7 cellular contexts compared by ENCODE assay signal in the genomic region with DNA sequence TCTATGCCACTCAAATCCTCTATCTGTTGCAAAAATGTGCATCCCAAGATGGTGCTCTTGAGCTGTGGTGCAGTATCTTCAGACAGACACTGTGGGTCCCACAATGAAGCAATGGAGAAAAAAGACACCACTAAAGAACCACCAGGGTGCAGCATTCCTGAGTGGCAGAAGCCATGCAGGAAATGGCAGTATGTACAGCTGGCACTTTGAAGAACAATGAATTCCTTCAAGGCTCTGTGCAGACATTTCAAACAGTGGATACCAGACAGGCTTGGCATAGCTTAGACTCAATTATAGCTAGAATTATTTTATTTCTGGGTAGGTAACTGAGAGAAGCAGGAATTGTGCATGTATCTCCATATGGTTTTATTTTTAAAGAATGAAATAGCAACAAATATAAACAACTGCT. TPM values are rescaled to one million over a fixed set of nuclear protein-coding genes. Genes with fewer than 3 reads are reported as not detected.
DNase-seq lines count a peak whose midpoint lies in the region; ATAC-seq and TF ChIP-seq lines count a peak whose summit lies in the region.

No MANE protein-coding gene starts in this region.

- no peak overlapping the region for H3K4me3 Mint-ChIP-seq in activated T-helper 2 cell treated with anti-CD3 and anti-CD28 coated beads, Interferon-gamma antibody, Interleukin-2, Interleukin-4, amounts not matched to agents 10 μg/mL and 5 μg/mL and 100 μg/mL, durations not matched to agents 14 hours and 24 hours and 36 hours (ENCODE audit: low read depth)

- H3K27ac Mint-ChIP-seq in activated T-helper 2 cell treated with anti-CD3 and anti-CD28 coated beads, Interferon-gamma antibody, Interleukin-2, Interleukin-4, amounts not matched to agents 10 μg/mL and 5 μg/mL and 100 μg/mL, durations not matched to agents 14 hours and 24 hours and 36 hours = no peak overlapping the region

- TF ChIP-seq CTCF in GM20000 (IDR thresholded peaks at IDR 0.05; ENCODE audit: extremely low read depth, missing control alignments) (peak; percentile 22), retinal pigment epithelial cell (conservative IDR thresholded peaks at IDR 0.05; ENCODE audit: low read depth, low read length) (peak; percentile 79)

- H3K4me3 ChIP-seq in retinal pigment epithelial cell (ENCODE audit: low read length) = no peak overlapping the region

- no peaks in the 10 kb centered on the region for H3K36me3 Mint-ChIP-seq in activated T-helper 2 cell treated with anti-CD3 and anti-CD28 coated beads, Interferon-gamma antibody, Interleukin-2, Interleukin-4, amounts not matched to agents 10 μg/mL and 5 μg/mL and 100 μg/mL, durations not matched to agents 14 hours and 24 hours and 36 hours (ENCODE audit: low read depth)

- intact Hi-C loops in activated T-helper 2 cell treated with anti-CD3 and anti-CD28 coated beads, Interferon-gamma antibody, Interleukin-2, Interleukin-4, amounts not matched to agents 10 μg/mL and 5 μg/mL and 100 μg/mL, durations not matched to agents 14 hours and 24 hours and 36 hours (cut with micrococcal nuclease) = loop anchor here (2.0 kb wide), 1 partner anchor 114 kb away; no protein-coding TSS in a partner anchor
- intact Hi-C loops in head of caudate nucleus (cut with DNase I) = loop anchor here (5.0 to 10.0 kb wide), 5 partner anchors 97 to 1900 kb away; a partner anchor contains a TSS

- DNase-seq in ELR (ENCODE audit: low read depth) (peak; percentile 94), GM20000 (ENCODE audit: low spot score) (peak; percentile 14), NCI-H524 (lab: John Stamatoyannopoulos, UW) (peak; percentile 91 to 95), head of caudate nucleus (peak; percentile 22 to 95 (median 85)), retinal pigment epithelial cell (ENCODE audit: low read depth) (peak; percentile 86)
- peak; percentile 25 for DNase-seq in activated T-helper 2 cell treated with anti-CD3 and anti-CD28 coated beads, Interferon-gamma antibody, Interleukin-2, Interleukin-4, amounts not matched to agents 10 μg/mL and 5 μg/mL and 100 μg/mL, durations not matched to agents 14 hours and 24 hours and 36 hours (ENCODE audit: low spot score)

- peaks cover 14% of the 10 kb centered on the region for H3K27me3 Mint-ChIP-seq in activated T-helper 2 cell treated with anti-CD3 and anti-CD28 coated beads, Interferon-gamma antibody, Interleukin-2, Interleukin-4, amounts not matched to agents 10 μg/mL and 5 μg/mL and 100 μg/mL, durations not matched to agents 14 hours and 24 hours and 36 hours (ENCODE audit: low read depth)

- peak; percentile 84 for ATAC-seq in HG03520 (IDR thresholded peaks at IDR 0.05; ENCODE audit: unreplicated experiment)

- H3K4me1 Mint-ChIP-seq in activated T-helper 2 cell treated with anti-CD3 and anti-CD28 coated beads, Interferon-gamma antibody, Interleukin-2, Interleukin-4, amounts not matched to agents 10 μg/mL and 5 μg/mL and 100 μg/mL, durations not matched to agents 14 hours and 24 hours and 36 hours (ENCODE audit: low read depth) = no peaks in the 10 kb centered on the region

- H3K9me3 Mint-ChIP-seq in activated T-helper 2 cell treated with anti-CD3 and anti-CD28 coated beads, Interferon-gamma antibody, Interleukin-2, Interleukin-4, amounts not matched to agents 10 μg/mL and 5 μg/mL and 100 μg/mL, durations not matched to agents 14 hours and 24 hours and 36 hours = no peaks in the 10 kb centered on the region

RNA-seq across cellular contexts. Expression of a gene that starts 24.0 kb away (rescaled TPM):
- total RNA-seq in activated T-helper 2 cell treated with anti-CD3 and anti-CD28 coated beads, Interferon-gamma antibody, Interleukin-2, Interleukin-4, amounts not matched to agents 10 μg/mL and 5 μg/mL and 100 μg/mL, durations not matched to agents 14 hours and 24 hours and 36 hours = 115 and 125 TPM in 2 replicates

Comparison
In these comparisons a context has a peak if more than half of its experiments do, and no peak if none do; other contexts are left out.
1. DNase-seq: peak in every context shown above with its lines; median percentile 94 in ELR; 93 in NCI-H524; 86 in retinal pigment epithelial cell; 85 in head of caudate nucleus; 25 in activated T-helper 2 cell treated with anti-CD3 and anti-CD28 coated beads, Interferon-gamma antibody, Interleukin-2, Interleukin-4, amounts not matched to agents 10 μg/mL and 5 μg/mL and 100 μg/mL, durations not matched to agents 14 hours and 24 hours and 36 hours; 14 in GM20000.